Comparison of ENCODE assay signal across 9 cellular contexts in the genomic region with DNA sequence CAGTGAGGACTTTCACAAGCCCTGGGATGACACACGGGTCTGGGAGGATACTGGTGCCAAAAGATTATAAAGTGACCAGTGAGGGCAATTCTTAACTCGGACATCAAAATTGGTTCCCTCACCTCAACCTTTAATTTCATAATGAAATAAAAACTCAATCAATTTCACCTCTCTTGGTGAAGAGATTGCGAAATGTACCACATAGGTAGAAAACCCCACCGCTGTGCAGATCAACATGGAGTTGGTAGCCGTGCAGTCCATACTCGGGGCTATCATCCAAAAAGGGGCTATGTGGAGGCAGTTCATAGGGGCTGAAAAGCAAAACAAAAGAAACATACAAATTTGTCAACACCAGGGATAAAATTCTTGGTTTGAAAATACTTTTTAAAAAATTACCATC.
"Had no signal": no experiment of that assay in that cellular context is flagged by ENCODE, and none has a peak within 500 bp of the region (broad histone marks: within the 10 kb centered on the region; RNA-seq: fewer than 3 reads in every experiment).

No MANE protein-coding gene starts in this region.

- H3K36me3 ChIP-seq: HAP-1 had no signal

- DNase-seq: H7, HFFc6, KBM-7 had no signal

- H3K36me3 Mint-ChIP-seq: IgD-negative memory B cell had no signal

- H3K9me3 Mint-ChIP-seq: GM23338, HFFc6, IgD-negative memory B cell had no signal

- H3K27ac ChIP-seq: HL-60, KMS-11 had no signal

- H3K4me3 Mint-ChIP-seq: GM23338, HFFc6, IgD-negative memory B cell had no signal

- H2AFZ ChIP-seq: GM23338 had no signal

- H3K27ac Mint-ChIP-seq: GM23338, HFFc6, IgD-negative memory B cell had no signal

- H3K4me3 ChIP-seq: GM23338, HAP-1 had no signal

- ATAC-seq: GM23338, HCT116 had no signal

- H3K9ac ChIP-seq: KMS-11 had no signal

- H3K9me3 ChIP-seq: HAP-1 had no signal

- H3K4me2 ChIP-seq: GM23338, KMS-11 had no signal
